ENCODE assay signal across 4 cellular contexts in genomic region chr15:32481683-32482082, GRCh38. TPM values are rescaled to one million over a fixed set of nuclear protein-coding genes. Genes with fewer than 3 reads are reported as not detected.
"Had no signal": no experiment of that assay in that cellular context is flagged by ENCODE, and none has a peak within 500 bp of the region (broad histone marks: within the 10 kb centered on the region; RNA-seq: fewer than 3 reads in every experiment).

No MANE protein-coding gene starts in this region.

RNA-seq across cellular contexts. Expression of gene GOLGA8O, which starts 26.2 kb away (rescaled TPM):
- total RNA-seq: occipital lobe, progenitor cell of endocrine pancreas, vagina had no signal
- polyA plus RNA-seq: neural cell had no signal
